Comparison of ENCODE assay signal across 12 cellular contexts in the genomic region with DNA sequence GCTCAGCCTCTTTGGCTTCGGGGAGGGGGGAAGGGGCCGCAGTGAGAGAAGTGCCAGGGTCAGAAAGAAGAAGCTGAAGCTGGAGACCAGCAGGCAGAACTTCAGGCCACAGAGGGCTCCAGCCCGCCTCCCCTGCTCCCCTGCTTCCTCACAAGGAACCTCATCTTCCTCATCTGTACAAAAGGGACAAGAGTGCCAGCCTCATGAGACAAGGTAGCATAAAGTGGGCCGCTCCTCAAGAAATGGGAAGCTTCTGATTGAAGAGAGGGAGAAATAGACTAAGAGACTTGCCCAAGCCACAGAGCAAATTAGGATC. TPM values are rescaled to one million over a fixed set of nuclear protein-coding genes. Genes with fewer than 3 reads are reported as not detected.
DNase-seq lines count a peak whose midpoint lies in the region; ATAC-seq, FAIRE-seq and TF ChIP-seq lines count a peak whose summit lies in the region.
"Had no signal": no experiment of that assay in that cellular context is flagged by ENCODE, and none has a peak within 500 bp of the region (broad histone marks: within the 10 kb centered on the region; RNA-seq: fewer than 3 reads in every experiment).

No MANE protein-coding gene starts in this region.

- FAIRE-seq in GM12892 (lab: Jason Lieb, UNC), result no peak

- H3K9ac ChIP-seq in duodenal mucosa (ENCODE audit: low read depth in 1 of 2, low read length in 2 of 2) (peak overlapping the region; percentile 27 to 31), neural progenitor cell (no peak overlapping the region)

- no peak for DNase-seq in cardiac muscle cell (ENCODE audit: low read depth in 1 of 2, low spot score in 1 of 2)
- DNase-seq in left ventricle myocardium superior, result no peak
- DNase-seq in neural progenitor cell (ENCODE audit: low spot score), result no peak
- no peak for DNase-seq in aorta
- DNase-seq in ACHN, result no peak
- no peak for DNase-seq in GM12892 (ENCODE audit: insufficient read length)
- no peak for DNase-seq in endothelial cell (ENCODE audit: low spot score)
- DNase-seq: AML-193, natural killer cell, NCI-H2107, T1000 had no signal

- H3K36me3 ChIP-seq in cardiac muscle cell, result no peaks in the 10 kb centered on the region
- H3K36me3 ChIP-seq in duodenal mucosa (ENCODE audit: control insufficient read depth in 1 of 2, insufficient read depth in 2 of 2, low read length in 2 of 2), result no peaks in the 10 kb centered on the region
- no peaks in the 10 kb centered on the region for H3K36me3 ChIP-seq in neural progenitor cell
- no peaks in the 10 kb centered on the region for H3K36me3 ChIP-seq in aorta (ENCODE audit: control insufficient read depth in 1 of 2, insufficient read depth in 2 of 2, low read length in 1 of 2)

- peak overlapping the region; percentile 8 for H3K4me2 ChIP-seq in neural progenitor cell

- H3F3A ChIP-seq in neural progenitor cell (ENCODE audit: low read depth), result peaks cover 71% of the 10 kb centered on the region

- no peak overlapping the region for H3K4me3 ChIP-seq in cardiac muscle cell
- no peak overlapping the region for H3K4me3 ChIP-seq in duodenal mucosa (ENCODE audit: low read depth in 1 of 2, low read length in 2 of 2)
- no peak overlapping the region for H3K4me3 ChIP-seq in neural progenitor cell
- no peak overlapping the region for H3K4me3 ChIP-seq in aorta (ENCODE audit: low read length in 2 of 2)

- peaks cover 95% of the 10 kb centered on the region for H4K20me1 ChIP-seq in neural progenitor cell (ENCODE audit: low read depth)

- WGBS in aorta, 2 donors, result 14 to 18% methylated on average over 4 of the region's 4 CpGs

- intact Hi-C loops in left ventricle myocardium superior (cut with micrococcal nuclease), result loop anchor here (5.0 kb wide), 1 partner anchor 38 kb away; the partner anchor contains the start of gene AHDC1
- intact Hi-C loops in aorta (cut with DNase I), result no loop called here

- H3K79me2 ChIP-seq in neural progenitor cell (ENCODE audit: low read depth), result peaks cover 86% of the 10 kb centered on the region

- no peaks in the 10 kb centered on the region for H3K36me3 Mint-ChIP-seq in neural progenitor cell
- peaks cover 5% of the 10 kb centered on the region for H3K36me3 Mint-ChIP-seq in endothelial cell (ENCODE audit: low read depth, unreplicated experiment)
- H3K36me3 Mint-ChIP-seq: natural killer cell had no signal

- H2AFZ ChIP-seq in neural progenitor cell (replicated peaks), result no peak overlapping the region

- H3K27me3 Mint-ChIP-seq in neural progenitor cell (ENCODE audit: insufficient read depth, low read depth) (peaks cover 6% of the 10 kb centered on the region), endothelial cell (ENCODE audit: unreplicated experiment) (peaks cover 19% of the 10 kb centered on the region)

- no peak for TF ChIP-seq CTCF in cardiac muscle cell (IDR thresholded peaks at IDR 0.05; ENCODE audit: low read depth, low read length)
- no peak for TF ChIP-seq CTCF in neural progenitor cell (IDR thresholded peaks at IDR 0.05)
- TF ChIP-seq CTCF in endothelial cell (IDR thresholded peaks at IDR 0.05; ENCODE audit: unreplicated experiment), result no peak

- H3K4me3 Mint-ChIP-seq in neural progenitor cell (peak overlapping the region; percentile 74), endothelial cell (ENCODE audit: unreplicated experiment) (no peak overlapping the region)
- H3K4me3 Mint-ChIP-seq: natural killer cell had no signal

- no peak for TF ChIP-seq POLR2A in GM12892 (IDR thresholded peaks at IDR 0.05; ENCODE audit: low read depth, low read length)

- ATAC-seq in left ventricle myocardium superior (no peak), aorta (ENCODE audit: low FRiP score) (no peak)

- H3K27ac ChIP-seq in cardiac muscle cell, result peak overlapping the region; percentile 88
- H3K27ac ChIP-seq in duodenal mucosa (ENCODE audit: low read depth, low read length), result no peak overlapping the region
- H3K27ac ChIP-seq in neural progenitor cell, result peak overlapping the region; percentile 24
- H3K27ac ChIP-seq in aorta (ENCODE audit: low read depth in 1 of 2, low read length in 2 of 2), result peak overlapping the region; percentile 3 to 78

- H3K9me3 ChIP-seq in cardiac muscle cell (ENCODE audit: low read depth), result no peaks in the 10 kb centered on the region
- H3K9me3 ChIP-seq in duodenal mucosa (ENCODE audit: control insufficient read depth in 1 of 2, low read length in 2 of 2), result no peaks in the 10 kb centered on the region
- no peaks in the 10 kb centered on the region for H3K9me3 ChIP-seq in neural progenitor cell (ENCODE audit: low read depth)
- H3K9me3 ChIP-seq in aorta (ENCODE audit: control insufficient read depth, low read length), result no peaks in the 10 kb centered on the region

- in situ Hi-C loops in ACHN (cut with HindIII; ENCODE audit: low pct_ligation_motif_present, low pct_unique_long_range_greater_than_20kb, low sequenced_read_pairs), result no loop called here

- H3K27me3 ChIP-seq in cardiac muscle cell (no peaks in the 10 kb centered on the region), duodenal mucosa (ENCODE audit: control insufficient read depth in 1 of 2, insufficient read depth in 2 of 2, low read length in 2 of 2) (no peaks in the 10 kb centered on the region), neural progenitor cell (no peaks in the 10 kb centered on the region), aorta (ENCODE audit: control insufficient read depth in 1 of 2, insufficient read depth in 2 of 2, low read length in 1 of 2) (no peaks in the 10 kb centered on the region)

- H3K4me1 Mint-ChIP-seq in neural progenitor cell, result peaks cover 92% of the 10 kb centered on the region
- H3K4me1 Mint-ChIP-seq in endothelial cell (ENCODE audit: unreplicated experiment), result peaks cover 53% of the 10 kb centered on the region

- H3K9me3 Mint-ChIP-seq in neural progenitor cell (no peaks in the 10 kb centered on the region), endothelial cell (ENCODE audit: unreplicated experiment) (no peaks in the 10 kb centered on the region)
- H3K9me3 Mint-ChIP-seq: natural killer cell had no signal

- H3K27ac Mint-ChIP-seq in neural progenitor cell (peak overlapping the region; percentile 93), endothelial cell (ENCODE audit: unreplicated experiment) (no peak overlapping the region)

- H3K4me1 ChIP-seq in cardiac muscle cell (ENCODE audit: low read depth) (peaks cover 86% of the 10 kb centered on the region), duodenal mucosa (ENCODE audit: control insufficient read depth in 1 of 2, insufficient read depth in 2 of 2, low read length in 2 of 2) (peaks cover 35 to 36% of the 10 kb centered on the region in 2 donors), neural progenitor cell (peaks cover 87% of the 10 kb centered on the region), aorta (ENCODE audit: control insufficient read depth in 1 of 2, insufficient read depth in 2 of 2, low read length in 2 of 2) (peaks cover 0 to 4% of the 10 kb centered on the region in 2 donors)

RNA-seq across cellular contexts. Expression of gene AHDC1, which starts 39.7 kb away (rescaled TPM):
- total RNA-seq in cardiac muscle cell (31.0 and 58.1 TPM in 2 replicates), left ventricle myocardium superior (42.8 TPM), neural progenitor cell (ENCODE audit: low replicate concordance) (7.0 and 26.5 TPM in 2 replicates), aorta (10 to 100 TPM; 63.5 to 89.1 TPM), endothelial cell (ENCODE audit: unreplicated experiment) (48.0 TPM)
- polyA plus RNA-seq in cardiac muscle cell (16.3 and 21.1 TPM in 2 replicates), aorta (10 to 100 TPM in 1 of 2 donors, 1 to 10 TPM in 1; 7.8 to 23.9 TPM)
- 2.8 TPM for polyA plus RNA-seq in GM12892 (2012; ENCODE audit: missing spikeins)
